23 cellular contexts compared by ENCODE assay signal in the genomic region with DNA sequence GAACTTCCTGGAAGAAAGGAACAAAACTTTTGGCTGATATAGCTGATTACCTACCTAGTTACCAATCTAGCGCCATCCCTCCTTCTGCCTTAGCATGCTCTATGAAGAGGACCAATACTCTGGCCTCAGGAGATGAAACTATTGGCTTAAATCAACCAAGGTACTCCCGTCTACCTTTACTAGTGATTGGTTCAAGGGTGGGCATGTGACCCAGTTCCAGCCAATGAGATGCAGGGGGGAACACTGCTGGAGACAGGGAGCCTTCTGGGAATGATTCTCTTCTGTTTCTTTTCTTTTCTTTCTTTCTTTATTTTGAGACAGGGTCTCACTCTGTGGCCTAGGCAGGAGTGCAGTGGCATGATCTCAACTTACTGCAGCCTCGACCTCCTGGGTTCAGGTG.
"Had no signal": no experiment of that assay in that cellular context is flagged by ENCODE, and none has a peak within 500 bp of the region (broad histone marks: within the 10 kb centered on the region; RNA-seq: fewer than 3 reads in every experiment).

No MANE protein-coding gene starts in this region.

- H3K27me3 ChIP-seq: adrenal gland, breast epithelium had no signal

- H3K4me2 ChIP-seq: PC-9 had no signal

- H2AFZ ChIP-seq: PC-9 had no signal

- H3K9me3 ChIP-seq: adrenal gland, body of pancreas, breast epithelium had no signal

- DNase-seq: activated CD4-positive, alpha-beta T cell treated with anti-CD3 and anti-CD28 coated beads for 36 hours; activated CD4-positive, alpha-beta T cell treated with anti-CD3 and anti-CD28 coated beads, Interleukin-2, amount 10 ng/mL, durations not matched to agents 7 days and 5 days; activated CD4-positive, alpha-beta T cell treated with anti-CD3 and anti-CD28 coated beads, Interleukin-2, amount 50 U/mL, for 48 hours; activated CD8-positive, alpha-beta T cell treated with anti-CD3 and anti-CD28 coated beads, Interleukin-2, amount 10 ng/mL, durations not matched to agents 7 days and 5 days; activated gamma-delta T cell; activated naive CD4-positive, alpha-beta T cell treated with Interleukin-2 at 50 U/mL for 16 hours; activated T-cell treated with anti-CD3 and anti-CD28 coated beads, Interleukin-2, amount 50 U/mL, for 24 hours; adrenal gland; body of pancreas; NCI-H1105; NCI-H1417 treated with DMSO at 0.1 percent for 48 hours; NCI-H187 treated with DMSO at 0.1 percent for 48 hours; NCI-H2081; NCI-H345; NCI-H524 treated with DMSO at 0.1 percent for 48 hours; NK-92 treated with Interleukin-12 subunit alpha and Interleukin-12 subunit beta, amount 100 ng/mL, for 24 hours; PC-9; Right ventricle myocardium superior had no signal

- H3K4me3 ChIP-seq: adrenal gland, body of pancreas, breast epithelium, PC-9 had no signal

- ATAC-seq: activated CD4-positive, alpha-beta T cell treated with anti-CD3 and anti-CD28 coated beads for 36 hours; activated CD4-positive, CD25-positive, alpha-beta regulatory T cell treated with anti-CD3 and anti-CD28 coated beads, Interleukin-2, amount 50 U/mL, for 24 hours; activated CD8-positive, alpha-beta T cell treated with anti-CD3 and anti-CD28 coated beads, Interleukin-2, amount 10 ng/mL, durations not matched to agents 7 days and 5 days; activated naive CD4-positive, alpha-beta T cell treated with anti-CD3 and anti-CD28 coated beads, Interleukin-2, amount 50 U/mL, for 72 hours; body of pancreas had no signal

- H3K36me3 ChIP-seq: adrenal gland, breast epithelium had no signal

- H3K4me1 ChIP-seq: adrenal gland, body of pancreas, breast epithelium had no signal

- FAIRE-seq: astrocyte, TTC549 had no signal

- H3K27ac ChIP-seq: adrenal gland, body of pancreas, breast epithelium, PC-9 had no signal
